In genomic region chr6:157304840-157305675, GRCh38 we compare ENCODE assay signal across 1 cellular context.
TF ChIP-seq lines count a peak whose summit lies in the region.

No MANE protein-coding gene starts in this region.

TF ChIP-seq in K562, 482 proteins besides CTCF, POLR2A, EP300 and RAD21 (continued from another document and continues in another):
- TF ChIP-seq, protein P1, sequence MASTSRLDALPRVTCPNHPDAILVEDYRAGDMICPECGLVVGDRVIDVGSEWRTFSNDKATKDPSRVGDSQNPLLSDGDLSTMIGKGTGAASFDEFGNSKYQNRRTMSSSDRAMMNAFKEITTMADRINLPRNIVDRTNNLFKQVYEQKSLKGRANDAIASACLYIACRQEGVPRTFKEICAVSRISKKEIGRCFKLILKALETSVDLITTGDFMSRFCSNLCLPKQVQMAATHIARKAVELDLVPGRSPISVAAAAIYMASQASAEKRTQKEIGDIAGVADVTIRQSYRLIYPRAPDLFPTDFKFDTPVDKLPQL (IDR thresholded peaks at IDR 0.05; ENCODE audit: extremely low read depth, insufficient read length): no peak
- TF ChIP-seq ZNF197 (CRISPR knock-in tag; IDR thresholded peaks at IDR 0.05; ENCODE audit: low read depth) (no peak), SMARCE1 (IDR thresholded peaks at IDR 0.05) (no peak), ZNF217 (CRISPR knock-in tag; IDR thresholded peaks at IDR 0.05) (no peak), TCFL5 (CRISPR knock-in tag; conservative IDR thresholded peaks at IDR 0.05) (no peak), ARID1B (IDR thresholded peaks at IDR 0.05) (peak; percentile 29; the same call in 1 of the 2 replicates), LCOR (CRISPR knock-in tag; IDR thresholded peaks at IDR 0.05) (no peak), PRMT5 (CRISPR knock-in tag; IDR thresholded peaks at IDR 0.05) (no peak), ZNF584 (CRISPR knock-in tag; IDR thresholded peaks at IDR 0.05; ENCODE audit: low read depth) (no peak), CHD7 (IDR thresholded peaks at IDR 0.05; ENCODE audit: low read depth, low read length) (no peak), REST (CRISPR knock-in tag; IDR thresholded peaks at IDR 0.05; ENCODE audit: low read depth) (no peak), RAD51 (IDR thresholded peaks at IDR 0.05; ENCODE audit: borderline replicate concordance, low read depth) (peak; percentile 89), KDM5B (IDR thresholded peaks at IDR 0.05; ENCODE audit: insufficient replicate concordance, low read depth, low read length) (no peak), POLR2G (IDR thresholded peaks at IDR 0.05; ENCODE audit: low read depth, low read length) (no peak), ZBTB1 (CRISPR knock-in tag; IDR thresholded peaks at IDR 0.05; ENCODE audit: borderline replicate concordance, low read depth) (no peak), PTRF (tag; IDR thresholded peaks at IDR 0.05) (no peak), RBM22 (IDR thresholded peaks at IDR 0.05; ENCODE audit: low read depth, low read length, poor library complexity, severe bottlenecking) (no peak), NCOA2 (IDR thresholded peaks at IDR 0.05; ENCODE audit: partially characterized antibody in 2 of 2) (no peak), E4F1 (CRISPR knock-in tag; IDR thresholded peaks at IDR 0.05; ENCODE audit: borderline replicate concordance) (no peak), NELFE (IDR thresholded peaks at IDR 0.05; ENCODE audit: insufficient read depth, insufficient read length) (no peak), MLLT1 (IDR thresholded peaks at IDR 0.05) (0 out of 4 replicates have a peak, but pooled peaks of 1 of the 2 experiments have one; percentile 55), CHD2 (IDR thresholded peaks at IDR 0.05; ENCODE audit: low read depth, low read length) (no peak), SETDB1 (IDR thresholded peaks at IDR 0.05; ENCODE audit: low read length) (no peak), SNIP1 (IDR thresholded peaks at IDR 0.05; ENCODE audit: low read depth) (no peak), MECOM (CRISPR knock-in tag; IDR thresholded peaks at IDR 0.05) (no peak), CXXC5 (CRISPR knock-in tag; IDR thresholded peaks at IDR 0.05) (0 out of 2 replicates have a peak, but pooled peaks have one; percentile 21), NCOA1 (IDR thresholded peaks at IDR 0.05; ENCODE audit: low read depth) (no peak), U2AF1 (optimal IDR thresholded peaks at IDR 0.05; ENCODE audit: low read depth, low read length) (no peak), ETS2 (tag; IDR thresholded peaks at IDR 0.05; ENCODE audit: borderline replicate concordance, poor library complexity, severe bottlenecking) (no peak)
- TF ChIP-seq, protein P2, sequence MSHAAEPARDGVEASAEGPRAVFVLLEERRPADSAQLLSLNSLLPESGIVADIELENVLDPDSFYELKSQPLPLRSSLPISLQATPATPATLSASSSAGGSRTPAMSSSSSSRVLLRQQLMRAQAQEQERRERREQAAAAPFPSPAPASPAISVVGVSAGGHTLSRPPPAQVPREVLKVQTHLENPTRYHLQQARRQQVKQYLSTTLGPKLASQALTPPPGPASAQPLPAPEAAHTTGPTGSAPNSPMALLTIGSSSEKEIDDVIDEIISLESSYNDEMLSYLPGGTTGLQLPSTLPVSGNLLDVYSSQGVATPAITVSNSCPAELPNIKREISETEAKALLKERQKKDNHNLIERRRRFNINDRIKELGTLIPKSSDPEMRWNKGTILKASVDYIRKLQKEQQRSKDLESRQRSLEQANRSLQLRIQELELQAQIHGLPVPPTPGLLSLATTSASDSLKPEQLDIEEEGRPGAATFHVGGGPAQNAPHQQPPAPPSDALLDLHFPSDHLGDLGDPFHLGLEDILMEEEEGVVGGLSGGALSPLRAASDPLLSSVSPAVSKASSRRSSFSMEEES (CRISPR knock-in tag; IDR thresholded peaks at IDR 0.05): peak; percentile 97
- TF ChIP-seq, protein P3, sequence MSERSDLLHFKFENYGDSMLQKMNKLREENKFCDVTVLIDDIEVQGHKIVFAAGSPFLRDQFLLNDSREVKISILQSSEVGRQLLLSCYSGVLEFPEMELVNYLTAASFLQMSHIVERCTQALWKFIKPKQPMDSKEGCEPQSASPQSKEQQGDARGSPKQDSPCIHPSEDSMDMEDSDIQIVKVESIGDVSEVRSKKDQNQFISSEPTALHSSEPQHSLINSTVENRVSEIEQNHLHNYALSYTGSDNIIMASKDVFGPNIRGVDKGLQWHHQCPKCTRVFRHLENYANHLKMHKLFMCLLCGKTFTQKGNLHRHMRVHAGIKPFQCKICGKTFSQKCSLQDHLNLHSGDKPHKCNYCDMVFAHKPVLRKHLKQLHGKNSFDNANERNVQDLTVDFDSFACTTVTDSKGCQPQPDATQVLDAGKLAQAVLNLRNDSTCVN (CRISPR knock-in tag; IDR thresholded peaks at IDR 0.05): no peak
- TF ChIP-seq, protein P4, sequence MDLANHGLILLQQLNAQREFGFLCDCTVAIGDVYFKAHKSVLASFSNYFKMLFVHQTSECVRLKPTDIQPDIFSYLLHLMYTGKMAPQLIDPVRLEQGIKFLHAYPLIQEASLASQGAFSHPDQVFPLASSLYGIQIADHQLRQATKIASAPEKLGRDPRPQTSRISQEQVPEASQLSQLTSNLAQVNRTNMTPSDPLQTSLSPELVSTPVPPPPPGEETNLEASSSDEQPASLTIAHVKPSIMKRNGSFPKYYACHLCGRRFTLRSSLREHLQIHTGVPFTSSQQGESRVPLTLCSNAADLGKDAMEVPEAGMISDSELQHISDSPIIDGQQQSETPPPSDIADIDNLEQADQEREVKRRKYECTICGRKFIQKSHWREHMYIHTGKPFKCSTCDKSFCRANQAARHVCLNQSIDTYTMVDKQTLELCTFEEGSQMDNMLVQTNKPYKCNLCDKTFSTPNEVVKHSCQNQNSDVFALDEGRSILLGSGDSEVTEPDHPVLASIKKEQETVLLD (IDR thresholded peaks at IDR 0.05): no peak
